Comparison of ENCODE assay signal across 13 cellular contexts in genomic region chr10:71981868-71982230, GRCh38. TPM values are rescaled to one million over a fixed set of nuclear protein-coding genes. Genes with fewer than 3 reads are reported as not detected.
DNase-seq lines count a peak whose midpoint lies in the region; ATAC-seq and TF ChIP-seq lines count a peak whose summit lies in the region.
"Had no signal": no experiment of that assay in that cellular context is flagged by ENCODE, and none has a peak within 500 bp of the region (broad histone marks: within the 10 kb centered on the region; RNA-seq: fewer than 3 reads in every experiment).

No MANE protein-coding gene starts in this region.

- POLR2A ChIA-PET in activated CD4-positive, alpha-beta T cell treated with anti-CD3 and anti-CD28 coated beads, Interleukin-2, amount 10 ng/mL, durations not matched to agents 7 days and 5 days (lab: Charles Lee), result no interaction called here

- H3K4me3 ChIP-seq in adipocyte (ENCODE audit: low read length) (no peak overlapping the region), dorsolateral prefrontal cortex (peak overlapping the region in 2 of 59 donors; percentile 15 to 16), osteoblast (ENCODE audit: insufficient read depth, low read length) (no peak overlapping the region), tibial artery (no peak overlapping the region), foreskin fibroblast (ENCODE audit: low read depth in 1 of 2, low read length in 2 of 2) (no peak overlapping the region)

- DNase-seq in adipocyte (ENCODE audit: low read depth) (no peak), dorsolateral prefrontal cortex (no peak), osteoblast (ENCODE audit: insufficient read length, low spot score, missing footprints) (no peak), tibial artery (no peak), foreskin fibroblast (no peak)
- DNase-seq in activated CD4-positive, alpha-beta T cell treated with anti-CD3 and anti-CD28 coated beads, Interleukin-2, amount 10 ng/mL, durations not matched to agents 7 days and 5 days, result no peak
- DNase-seq in stimulated activated naive CD8-positive, alpha-beta T cell treated with anti-CD3 and anti-CD28 coated beads, Interleukin-15, amount 100 ng/mL, for 72 hours, result no peak
- DNase-seq: activated CD4-positive, alpha-beta T cell treated with anti-CD3 and anti-CD28 coated beads for 48 hours; activated naive CD8-positive, alpha-beta T cell treated with anti-CD3 and anti-CD28 coated beads, Interleukin-2, amount 10 ng/mL, durations not matched to agents 7 days and 5 days; activated T-cell treated with anti-CD3 and anti-CD28 coated beads, Interleukin-2, amount 50 U/mL, for 1 hour; CD4-positive, alpha-beta T cell; NCI-H2029; stimulated activated CD4-positive, alpha-beta T cell treated with anti-CD3 and anti-CD28 coated beads, Interleukin-12 subunit alpha, Interleukin-12 subunit beta, amount 100 ng/mL, for 4 hours had no signal

- intact Hi-C loops in dorsolateral prefrontal cortex (cut with DNase I) (loop anchor here in 1 of 2 donors (2.0 kb wide), 1 partner anchor 63 kb away; no protein-coding TSS in a partner anchor), tibial artery (cut with DNase I; ENCODE audit: low total_unique reads) (loop anchor here (10.0 kb wide), 1 partner anchor 263 kb away; no protein-coding TSS in a partner anchor)

- peaks cover 96% of the 10 kb centered on the region for H3K4me1 ChIP-seq in adipocyte (ENCODE audit: control insufficient read depth, insufficient read depth, low read length)
- H3K4me1 ChIP-seq in osteoblast (ENCODE audit: insufficient read depth, low read length), result peaks cover 89% of the 10 kb centered on the region
- peaks cover 0 to 100% (median 93%) of the 10 kb centered on the region in 4 donors for H3K4me1 ChIP-seq in tibial artery

- H3K27ac ChIP-seq in dorsolateral prefrontal cortex (peak overlapping the region; percentile 83 to 100 (median 96)), osteoblast (ENCODE audit: low read depth, low read length) (peak overlapping the region; percentile 64), tibial artery (peak overlapping the region; percentile 81 to 87)

- TF ChIP-seq CTCF in dorsolateral prefrontal cortex (IDR thresholded peaks at IDR 0.05 in 54 of 56, conservative IDR thresholded peaks at IDR 0.05 in 2 of 56; ENCODE audit: low read depth in 1 of 56, partially characterized antibody in 56 of 56), result no peak
- no peak for TF ChIP-seq CTCF in osteoblast (IDR thresholded peaks at IDR 0.05; ENCODE audit: extremely low read depth, low read depth, low read length)
- no peak for TF ChIP-seq CTCF in tibial artery (IDR thresholded peaks at IDR 0.05)
- no peak for TF ChIP-seq CTCF in foreskin fibroblast (IDR thresholded peaks at IDR 0.05; ENCODE audit: low read depth, low read length)

- H3K4me2 ChIP-seq in osteoblast (ENCODE audit: insufficient read depth, low read length), result peak overlapping the region; percentile 65

- ATAC-seq in stimulated activated naive CD8-positive, alpha-beta T cell treated with anti-CD3 and anti-CD28 coated beads, Interleukin-15, amount 100 ng/mL, for 72 hours, result no peak

- no peaks in the 10 kb centered on the region for H3K36me3 Mint-ChIP-seq in activated CD4-positive, alpha-beta T cell treated with anti-CD3 and anti-CD28 coated beads, Interleukin-2, amount 10 ng/mL, durations not matched to agents 7 days and 5 days (ENCODE audit: low read depth)
- H3K36me3 Mint-ChIP-seq: activated naive CD8-positive, alpha-beta T cell treated with anti-CD3 and anti-CD28 coated beads, Interleukin-2, amount 10 ng/mL, durations not matched to agents 7 days and 5 days had no signal

- H3K9me3 ChIP-seq in adipocyte (ENCODE audit: control insufficient read depth, low read length) (no peaks in the 10 kb centered on the region), osteoblast (ENCODE audit: low read depth, low read length) (no peaks in the 10 kb centered on the region), tibial artery (no peaks in the 10 kb centered on the region)

- H4K20me1 ChIP-seq in osteoblast (ENCODE audit: insufficient read depth, low read length), result peaks cover 48% of the 10 kb centered on the region

- no peak overlapping the region for H2AFZ ChIP-seq in osteoblast (ENCODE audit: low read length)

- CTCF ChIA-PET in activated CD4-positive, alpha-beta T cell treated with anti-CD3 and anti-CD28 coated beads, Interleukin-2, amount 10 ng/mL, durations not matched to agents 7 days and 5 days (lab: Charles Lee), result no interaction called here

- H3K9me3 Mint-ChIP-seq in activated CD4-positive, alpha-beta T cell treated with anti-CD3 and anti-CD28 coated beads, Interleukin-2, amount 10 ng/mL, durations not matched to agents 7 days and 5 days, result no peaks in the 10 kb centered on the region
- no peaks in the 10 kb centered on the region for H3K9me3 Mint-ChIP-seq in stimulated activated naive CD8-positive, alpha-beta T cell treated with anti-CD3 and anti-CD28 coated beads, Interleukin-15, amount 100 ng/mL, for 72 hours
- H3K9me3 Mint-ChIP-seq: activated naive CD8-positive, alpha-beta T cell treated with anti-CD3 and anti-CD28 coated beads, Interleukin-2, amount 10 ng/mL, durations not matched to agents 7 days and 5 days; CD4-positive, alpha-beta T cell had no signal

- peak overlapping the region; percentile 72 for H3K9ac ChIP-seq in adipocyte (ENCODE audit: low read length)

- H3K27me3 ChIP-seq in adipocyte (replicated peaks; ENCODE audit: control insufficient read depth, insufficient read depth, low read length), result no peaks in the 10 kb centered on the region
- H3K27me3 ChIP-seq in dorsolateral prefrontal cortex, result no peaks in the 10 kb centered on the region
- no peaks in the 10 kb centered on the region for H3K27me3 ChIP-seq in osteoblast (ENCODE audit: insufficient read depth, low read length)
- H3K27me3 ChIP-seq in tibial artery, result no peaks in the 10 kb centered on the region

- no peak overlapping the region for H3K4me3 Mint-ChIP-seq in activated CD4-positive, alpha-beta T cell treated with anti-CD3 and anti-CD28 coated beads, Interleukin-2, amount 10 ng/mL, durations not matched to agents 7 days and 5 days
- H3K4me3 Mint-ChIP-seq in stimulated activated naive CD8-positive, alpha-beta T cell treated with anti-CD3 and anti-CD28 coated beads, Interleukin-15, amount 100 ng/mL, for 72 hours, result no peak overlapping the region
- H3K4me3 Mint-ChIP-seq: activated naive CD8-positive, alpha-beta T cell treated with anti-CD3 and anti-CD28 coated beads, Interleukin-2, amount 10 ng/mL, durations not matched to agents 7 days and 5 days; CD4-positive, alpha-beta T cell had no signal

- H3K27ac Mint-ChIP-seq in activated CD4-positive, alpha-beta T cell treated with anti-CD3 and anti-CD28 coated beads, Interleukin-2, amount 10 ng/mL, durations not matched to agents 7 days and 5 days, result no peak overlapping the region
- H3K27ac Mint-ChIP-seq in stimulated activated naive CD8-positive, alpha-beta T cell treated with anti-CD3 and anti-CD28 coated beads, Interleukin-15, amount 100 ng/mL, for 72 hours, result peak overlapping the region in 1 of 2 donors; percentile 43
- H3K27ac Mint-ChIP-seq: activated naive CD8-positive, alpha-beta T cell treated with anti-CD3 and anti-CD28 coated beads, Interleukin-2, amount 10 ng/mL, durations not matched to agents 7 days and 5 days; CD4-positive, alpha-beta T cell had no signal

- H3K4me1 Mint-ChIP-seq in activated CD4-positive, alpha-beta T cell treated with anti-CD3 and anti-CD28 coated beads, Interleukin-2, amount 10 ng/mL, durations not matched to agents 7 days and 5 days, result peaks cover 13% of the 10 kb centered on the region
- H3K4me1 Mint-ChIP-seq in stimulated activated naive CD8-positive, alpha-beta T cell treated with anti-CD3 and anti-CD28 coated beads, Interleukin-15, amount 100 ng/mL, for 72 hours, result peaks cover 22% of the 10 kb centered on the region

- H3K36me3 ChIP-seq in adipocyte (ENCODE audit: control insufficient read depth, insufficient read depth, low read length, severe bottlenecking) (no peaks in the 10 kb centered on the region), osteoblast (ENCODE audit: insufficient read depth, low read length) (peaks cover 5% of the 10 kb centered on the region), tibial artery (no peaks in the 10 kb centered on the region)

- H3K27me3 Mint-ChIP-seq in activated CD4-positive, alpha-beta T cell treated with anti-CD3 and anti-CD28 coated beads, Interleukin-2, amount 10 ng/mL, durations not matched to agents 7 days and 5 days, result no peaks in the 10 kb centered on the region
- no peaks in the 10 kb centered on the region for H3K27me3 Mint-ChIP-seq in stimulated activated naive CD8-positive, alpha-beta T cell treated with anti-CD3 and anti-CD28 coated beads, Interleukin-15, amount 100 ng/mL, for 72 hours
- H3K27me3 Mint-ChIP-seq: activated naive CD8-positive, alpha-beta T cell treated with anti-CD3 and anti-CD28 coated beads, Interleukin-2, amount 10 ng/mL, durations not matched to agents 7 days and 5 days; CD4-positive, alpha-beta T cell had no signal

- H3K79me2 ChIP-seq in osteoblast (ENCODE audit: insufficient read depth, low read length), result peaks cover 92% of the 10 kb centered on the region

RNA-seq across cellular contexts. Expression of gene CHST3, which starts 17.7 kb away (rescaled TPM):
- 10 to 100 TPM in 108 of 120 experiments, 1 to 10 TPM in 12; 7.0 to 62.9 (median 19.6) TPM for total RNA-seq in dorsolateral prefrontal cortex
- 39.5 and 43.1 TPM in 2 replicates for total RNA-seq in osteoblast
- under 1 TPM; 0.02 TPM for total RNA-seq in activated CD4-positive, alpha-beta T cell treated with anti-CD3 and anti-CD28 coated beads, Interleukin-2, amount 10 ng/mL, durations not matched to agents 7 days and 5 days
- total RNA-seq: activated naive CD8-positive, alpha-beta T cell treated with anti-CD3 and anti-CD28 coated beads, Interleukin-2, amount 10 ng/mL, durations not matched to agents 7 days and 5 days; CD4-positive, alpha-beta T cell had no signal

Comparison
In these comparisons a context has a peak if more than half of its experiments do, and no peak if none do; other contexts are left out.
1. RNA of gene CHST3, which starts 17.7 kb away (total RNA-seq): 39.5 to 43.1 TPM in osteoblast and 7.0 to 62.9 TPM in dorsolateral prefrontal cortex; 0.02 TPM in activated CD4-positive, alpha-beta T cell treated with anti-CD3 and anti-CD28 coated beads, Interleukin-2, amount 10 ng/mL, durations not matched to agents 7 days and 5 days; every median in the first group is over 4 times any median in the second.
2. Peak in every context shown above with its lines, with median percentiles within 50 percentile points of each other: H3K27ac ChIP-seq.